ENCODE assay signal across 8 cellular contexts in genomic region chr7:36390199-36391090, GRCh38. TPM values are rescaled to one million over a fixed set of nuclear protein-coding genes. Genes with fewer than 3 reads are reported as not detected.
A peak's percentile ranks its signal among the peaks of the same experiment; 100 is the strongest.
DNase-seq lines count a peak whose midpoint lies in the region; ATAC-seq and TF ChIP-seq lines count a peak whose summit lies in the region.

No MANE protein-coding gene starts in this region.

- no peak for TF ChIP-seq CTCF in C4-2B (conservative IDR thresholded peaks at IDR 0.05)
- no peak for TF ChIP-seq CTCF in endothelial cell (IDR thresholded peaks at IDR 0.05; ENCODE audit: unreplicated experiment)
- no peak for TF ChIP-seq CTCF in mesothelial cell of epicardium (IDR thresholded peaks at IDR 0.05; ENCODE audit: unreplicated experiment)

- peaks cover 13% of the 10 kb centered on the region for H3K36me3 Mint-ChIP-seq in activated CD4-positive, alpha-beta memory T cell treated with anti-CD3 and anti-CD28 coated beads for 36 hours
- no peaks in the 10 kb centered on the region for H3K36me3 Mint-ChIP-seq in endothelial cell (ENCODE audit: low read depth, unreplicated experiment)
- peaks cover 3% of the 10 kb centered on the region for H3K36me3 Mint-ChIP-seq in mesothelial cell of epicardium

- peak; percentile 23 for ATAC-seq in GM19328 (IDR thresholded peaks at IDR 0.05; ENCODE audit: unreplicated experiment)
- ATAC-seq in HG03439 (IDR thresholded peaks at IDR 0.05; ENCODE audit: unreplicated experiment), result peak; percentile 23

- peaks cover 24% of the 10 kb centered on the region for H3K4me1 Mint-ChIP-seq in activated CD4-positive, alpha-beta memory T cell treated with anti-CD3 and anti-CD28 coated beads for 36 hours (ENCODE audit: low read depth)
- H3K4me1 Mint-ChIP-seq in endothelial cell (ENCODE audit: unreplicated experiment) (peaks cover 13% of the 10 kb centered on the region), mesothelial cell of epicardium (peaks cover 41% of the 10 kb centered on the region)

- peak overlapping the region; percentile 88 for H3K27ac Mint-ChIP-seq in activated CD4-positive, alpha-beta memory T cell treated with anti-CD3 and anti-CD28 coated beads for 36 hours
- H3K27ac Mint-ChIP-seq in endothelial cell (ENCODE audit: unreplicated experiment) (peak overlapping the region; percentile 85), mesothelial cell of epicardium (peak overlapping the region; percentile 92)

- POLR2A ChIA-PET in activated CD4-positive, alpha-beta memory T cell treated with anti-CD3 and anti-CD28 coated beads for 36 hours (lab: Charles Lee), result no interaction called here

- intact Hi-C loops in activated CD4-positive, alpha-beta memory T cell treated with anti-CD3 and anti-CD28 coated beads for 36 hours (cut with micrococcal nuclease), result loop anchor here (2.0 to 10.0 kb wide), 4 partner anchors 238 to 1054 kb away; partner anchors contain the start of genes EEPD1 and ELMO1

- DNase-seq in NCI-H510A (lab: John Stamatoyannopoulos, UW) (peak; percentile 53), endothelial cell (ENCODE audit: low spot score) (peak; percentile 84), mesothelial cell of epicardium (ENCODE audit: low spot score in 2 of 2, unreplicated experiment in 2 of 2) (peak; percentile 76 to 87)
- peak; percentile 88 for DNase-seq in activated CD4-positive, alpha-beta memory T cell treated with anti-CD3 and anti-CD28 coated beads for 36 hours
- peak; percentile 28 for DNase-seq in stimulated activated naive CD4-positive, alpha-beta T cell treated with Interleukin-2 at 50 U/mL for 16 hours (lab: John Stamatoyannopoulos, UW)

- peak overlapping the region; percentile 93 for H3K4me3 Mint-ChIP-seq in activated CD4-positive, alpha-beta memory T cell treated with anti-CD3 and anti-CD28 coated beads for 36 hours
- H3K4me3 Mint-ChIP-seq in endothelial cell (ENCODE audit: unreplicated experiment) (peak overlapping the region; percentile 94), mesothelial cell of epicardium (peak overlapping the region; percentile 81)

- no peaks in the 10 kb centered on the region for H3K27me3 Mint-ChIP-seq in activated CD4-positive, alpha-beta memory T cell treated with anti-CD3 and anti-CD28 coated beads for 36 hours
- no peaks in the 10 kb centered on the region for H3K27me3 Mint-ChIP-seq in endothelial cell (ENCODE audit: unreplicated experiment)
- H3K27me3 Mint-ChIP-seq in mesothelial cell of epicardium (ENCODE audit: low read depth), result no peaks in the 10 kb centered on the region

- peak overlapping the region; percentile 97 for H3K27ac ChIP-seq in C4-2B

- CTCF ChIA-PET in activated CD4-positive, alpha-beta memory T cell treated with anti-CD3 and anti-CD28 coated beads for 36 hours (lab: Charles Lee), result interaction anchor here (5.2 kb wide), 1 partner anchor 23 kb away, joined by 23 read pairs; a partner anchor contains a TSS

- peaks cover 6% of the 10 kb centered on the region for H3K9me3 Mint-ChIP-seq in activated CD4-positive, alpha-beta memory T cell treated with anti-CD3 and anti-CD28 coated beads for 36 hours
- H3K9me3 Mint-ChIP-seq in endothelial cell (ENCODE audit: unreplicated experiment) (no peaks in the 10 kb centered on the region), mesothelial cell of epicardium (peaks cover 4% of the 10 kb centered on the region)

RNA-seq across cellular contexts. Expression of gene ANLN, which starts 0.8 kb away (rescaled TPM):
- total RNA-seq in activated CD4-positive, alpha-beta memory T cell treated with anti-CD3 and anti-CD28 coated beads for 36 hours, result 10 to 100 TPM; 46.6 to 54.7 TPM
- total RNA-seq in endothelial cell (ENCODE audit: unreplicated experiment) (17.8 TPM), mesothelial cell of epicardium (30.0 to 31.2 TPM (median 30.5 TPM) in 3 replicates)

Comparison
In these comparisons a context has a peak if more than half of its experiments do, and no peak if none do; other contexts are left out.
1. Peak in every context shown above with its lines: DNase-seq, ATAC-seq and H3K27ac ChIP-seq.
2. DNase-seq: peak in every context shown above with its lines; median percentile 88 in activated CD4-positive, alpha-beta memory T cell treated with anti-CD3 and anti-CD28 coated beads for 36 hours; 84 in endothelial cell; 82 in mesothelial cell of epicardium; 53 in NCI-H510A; 28 in stimulated activated naive CD4-positive, alpha-beta T cell treated with Interleukin-2 at 50 U/mL for 16 hours.